26 cellular contexts compared by ENCODE assay signal in genomic region chr12:46936042-46936441, GRCh38.
"Had no signal": no experiment of that assay in that cellular context is flagged by ENCODE, and none has a peak within 500 bp of the region (broad histone marks: within the 10 kb centered on the region; RNA-seq: fewer than 3 reads in every experiment).

No MANE protein-coding gene starts in this region.

- H3K27me3 ChIP-seq: colonic mucosa, esophagus squamous epithelium, gastrocnemius medialis, heart right ventricle, left lung had no signal

- DNase-seq: colonic mucosa; cortex of kidney; effector CD8-positive, alpha-beta T cell; effector memory CD8-positive, alpha-beta T cell; endodermal cell; erythroblast; esophagus squamous epithelium; foreskin fibroblast; foreskin melanocyte; gastrocnemius medialis; glutamatergic neuron; head of caudate nucleus; heart right ventricle; hippocampal formation; left cardiac atrium; left lung; left ventricle myocardium superior; lower lobe of right lung; mesenchymal stem cell; mucosa of descending colon; naive B cell had no signal

- ATAC-seq: effector memory CD8-positive, alpha-beta T cell; esophagus mucosa; gastrocnemius medialis; heart right ventricle; left cardiac atrium; left lung; left ventricle myocardium superior; lower lobe of right lung; mucosa of descending colon had no signal

- H3K9me3 ChIP-seq: colonic mucosa, esophagus squamous epithelium, gastrocnemius medialis, left lung, lower lobe of right lung, mucosa of descending colon had no signal

- H3K36me3 ChIP-seq: colonic mucosa, esophagus squamous epithelium, gastrocnemius medialis, heart right ventricle, left lung, lower lobe of right lung had no signal

- FAIRE-seq: endometrium, islet of Langerhans, keratinocyte had no signal

- H3K27ac ChIP-seq: colonic mucosa, epithelial cell of prostate, esophagus squamous epithelium, gastrocnemius medialis, heart right ventricle, left lung, lower lobe of right lung had no signal

- H3K4me3 ChIP-seq: colonic mucosa, esophagus squamous epithelium, gastrocnemius medialis, heart right ventricle, left lung, lower lobe of right lung, mucosa of descending colon had no signal

- H3K4me1 ChIP-seq: colonic mucosa, heart right ventricle, left lung, lower lobe of right lung had no signal
